15 cellular contexts compared by ENCODE assay signal in genomic region chr13:23512762-23513395, GRCh38. TPM values are rescaled to one million over a fixed set of nuclear protein-coding genes. Genes with fewer than 3 reads are reported as not detected.
DNase-seq lines count a peak whose midpoint lies in the region; ATAC-seq and TF ChIP-seq lines count a peak whose summit lies in the region.
"Had no signal": no experiment of that assay in that cellular context is flagged by ENCODE, and none has a peak within 500 bp of the region (broad histone marks: within the 10 kb centered on the region; RNA-seq: fewer than 3 reads in every experiment).

No MANE protein-coding gene starts in this region.

- H3K27me3 ChIP-seq in AG04450 (ENCODE audit: control insufficient read depth, insufficient read depth, low read length) (no peaks in the 10 kb centered on the region), GM06990 (replicated peaks; ENCODE audit: control insufficient read depth, insufficient read depth, low read length) (no peaks in the 10 kb centered on the region), PC-9 (ENCODE audit: insufficient read depth, low read depth) (peaks cover 5% of the 10 kb centered on the region; the same call in 1 of the 2 replicates)
- H3K27me3 ChIP-seq: ovary had no signal

- H3K9me3 ChIP-seq in AG04450 (ENCODE audit: control insufficient read depth, insufficient read depth, low read length) = 0 out of 2 replicates have a peak, but pooled peaks cover 2% of the 10 kb centered on the region
- H3K9me3 ChIP-seq in PC-9 (ENCODE audit: insufficient read depth, low read depth) = no peaks in the 10 kb centered on the region
- H3K9me3 ChIP-seq in iPS-18c (ENCODE audit: control insufficient read depth, insufficient read depth, low read length) = no peaks in the 10 kb centered on the region
- H3K9me3 ChIP-seq: ovary had no signal

- DNase-seq in AG04450 (ENCODE audit: low read depth, low spot score) = no peak
- no peak for DNase-seq in GM06990 (ENCODE audit: extremely low read depth, insufficient read length)
- no peak for DNase-seq in PC-9
- no peak for DNase-seq in foreskin fibroblast
- DNase-seq in NOMO-1 treated with dmso at 0.1 percent for 144 hours (lab: John Stamatoyannopoulos, UW; ENCODE audit: unreplicated experiment) = no peak
- DNase-seq in DMS79 treated with DMSO at 0.1 percent for 48 hours (lab: John Stamatoyannopoulos, UW) = no peak
- DNase-seq: activated CD8-positive, alpha-beta memory T cell treated with anti-CD3 and anti-CD28 coated beads, Interleukin-2, amount 10 ng/mL, durations not matched to agents 7 days and 5 days; activated effector memory CD4-positive, alpha-beta T cell treated with Interleukin-2 at 50 U/mL for 16 hours; NCI-H1417 treated with DMSO at 0.1 percent for 48 hours; NCI-H2171 treated with DMSO at 0.1 percent for 48 hours; ovary; stimulated activated CD4-positive, alpha-beta T cell treated with anti-CD3 and anti-CD28 coated beads, Interleukin-4, amount 100 ng/mL, for 24 hours; substantia nigra had no signal

- BruUV-seq in PC-9 (replicated peaks; lab: Mats Ljungman, UMichigan) = no TSS peak

- H3K4me1 ChIP-seq in PC-9 (replicated peaks; ENCODE audit: insufficient read depth) = no peaks in the 10 kb centered on the region

- H2AFZ ChIP-seq in PC-9 = no peak overlapping the region

- TF ChIP-seq CTCF in AG04450 (IDR thresholded peaks at IDR 0.05; ENCODE audit: low read depth, low read length) = 0 out of 2 replicates have a peak, but pooled peaks have one; percentile 25
- peak; percentile 1 for TF ChIP-seq CTCF in GM06990 (IDR thresholded peaks at IDR 0.05; ENCODE audit: insufficient read depth, low read length, poor library complexity, severe bottlenecking)
- TF ChIP-seq CTCF in PC-9 (conservative IDR thresholded peaks at IDR 0.05) = peak; percentile 55
- no peak for TF ChIP-seq CTCF in foreskin fibroblast (IDR thresholded peaks at IDR 0.05; ENCODE audit: low read depth, low read length)

- H3K4me2 ChIP-seq in PC-9 = no peak overlapping the region

- no peak for ATAC-seq in GM19324 (IDR thresholded peaks at IDR 0.05; ENCODE audit: low FRiP score, unreplicated experiment)
- ATAC-seq: activated CD8-positive, alpha-beta memory T cell treated with anti-CD3 and anti-CD28 coated beads, Interleukin-2, amount 10 ng/mL, durations not matched to agents 7 days and 5 days had no signal

- H3K79me2 ChIP-seq in PC-9 (ENCODE audit: low read depth) = no peaks in the 10 kb centered on the region

- H3K27ac ChIP-seq in AG04450 (ENCODE audit: low read depth, low read length) (no peak overlapping the region), PC-9 (no peak overlapping the region)
- H3K27ac ChIP-seq: ovary had no signal

- POLR2A ChIA-PET in AG04450 (lab: Yijun Ruan, JAX) (no interaction called here), PC-9 (lab: Charles Lee; ENCODE audit: unreplicated experiment) (interaction anchor here (0.6 kb wide), 1 partner anchor 19 kb away, joined by 3 read pairs; no protein-coding TSS in a partner anchor)

- CTCF ChIA-PET in AG04450 (lab: Charles Lee) = interaction anchor here (1.5 kb wide), 1 partner anchor 377 kb away, joined by 3 read pairs; the partner anchor contains the start of gene MIPEP
- CTCF ChIA-PET in PC-9 (lab: Charles Lee) = no interaction called here

- no peaks in the 10 kb centered on the region for H3K9me2 ChIP-seq in PC-9 (ENCODE audit: insufficient read depth)

- H3F3A ChIP-seq in PC-9 (ENCODE audit: insufficient read depth, low read depth) = no peaks in the 10 kb centered on the region

- no peaks in the 10 kb centered on the region for H4K20me1 ChIP-seq in PC-9 (ENCODE audit: insufficient read depth)

- H3K36me3 ChIP-seq in GM06990 (ENCODE audit: control insufficient read depth, insufficient read depth, low read length) = no peaks in the 10 kb centered on the region
- H3K36me3 ChIP-seq in PC-9 (ENCODE audit: low read depth) = no peaks in the 10 kb centered on the region
- H3K36me3 ChIP-seq: ovary had no signal

- intact Hi-C loops in PC-9 (cut with micrococcal nuclease; ENCODE audit: unreplicated experiment) = no loop called here

- H3K4me3 ChIP-seq in AG04450 (ENCODE audit: low read depth, low read length) (no peak overlapping the region), GM06990 (replicated peaks; ENCODE audit: low read depth, low read length) (no peak overlapping the region), PC-9 (no peak overlapping the region), iPS-18c (ENCODE audit: insufficient read depth, low read depth, low read length) (peak overlapping the region; percentile 20; the same call in 1 of the 2 replicates), foreskin fibroblast (ENCODE audit: low read depth in 1 of 2, low read length in 2 of 2) (no peak overlapping the region)
- H3K4me3 ChIP-seq: ovary had no signal

RNA-seq across cellular contexts. Expression of gene TNFRSF19, which starts 57.3 kb away (rescaled TPM):
- 151 and 183 TPM in 2 replicates for polyA plus RNA-seq in AG04450 (2011; rRNA removed)
- 167 and 177 TPM in 2 replicates for polyA minus RNA-seq in AG04450 (2011; rRNA and poly(A)+ RNA removed)
- total RNA-seq in PC-9 (2021) = 0.13 and 0.24 TPM in 2 replicates
